8 cellular contexts compared by ENCODE assay signal in the genomic region with DNA sequence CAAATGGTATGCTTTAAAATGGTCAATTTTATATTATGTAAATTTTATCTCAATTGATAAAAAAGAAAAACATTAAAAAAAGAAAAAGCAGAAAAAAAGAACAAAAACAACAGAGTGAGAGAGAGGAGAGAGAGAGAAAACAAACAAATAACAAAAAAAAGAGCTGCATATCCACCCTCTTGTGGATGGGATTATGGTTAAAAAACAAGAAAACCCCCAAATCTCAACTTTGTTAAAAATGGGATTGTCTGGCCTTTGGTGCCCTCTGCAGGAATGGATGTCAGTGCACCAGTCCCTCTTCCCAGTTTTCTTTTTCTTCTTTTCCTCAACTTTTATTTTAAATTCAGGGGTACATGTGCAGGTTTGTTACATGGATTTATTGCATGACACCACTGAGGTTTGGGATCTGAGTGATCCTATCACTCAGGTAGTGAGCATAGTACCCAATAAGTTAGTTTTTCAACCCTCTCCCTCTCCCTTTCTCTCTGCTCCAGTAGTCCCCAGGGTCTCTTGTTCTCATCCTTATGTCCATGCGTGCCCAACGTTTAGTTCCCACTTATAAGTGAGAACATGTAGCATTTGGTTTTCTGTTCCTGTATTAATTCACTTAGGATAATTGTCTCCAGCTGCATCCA. TPM values are rescaled to one million over a fixed set of nuclear protein-coding genes. Genes with fewer than 3 reads are reported as not detected.
A peak's percentile ranks its signal among the peaks of the same experiment; 100 is the strongest.
DNase-seq lines count a peak whose midpoint lies in the region; ATAC-seq and TF ChIP-seq lines count a peak whose summit lies in the region.

No MANE protein-coding gene starts in this region.

- peak; percentile 52 for ATAC-seq in CD8-positive, alpha-beta T cell
- ATAC-seq in right lobe of liver (peak; percentile 45 to 69 (median 50)), HG03280 (IDR thresholded peaks at IDR 0.05; ENCODE audit: unreplicated experiment) (no peak), HG03342 (IDR thresholded peaks at IDR 0.05; ENCODE audit: unreplicated experiment) (no peak)

- TF ChIP-seq POLR2A in right lobe of liver (IDR thresholded peaks at IDR 0.05) = no peak

- no peak overlapping the region for H3K4me3 ChIP-seq in CD8-positive, alpha-beta T cell (ENCODE audit: low read depth, low read length)
- no peak overlapping the region for H3K4me3 ChIP-seq in right lobe of liver

- peaks cover 11% of the 10 kb centered on the region for H3K4me1 ChIP-seq in CD8-positive, alpha-beta T cell (ENCODE audit: insufficient read depth, low read length)
- no peaks in the 10 kb centered on the region for H3K4me1 ChIP-seq in right lobe of liver

- no peaks in the 10 kb centered on the region for H3K36me3 Mint-ChIP-seq in CD8-positive, alpha-beta T cell

- H3K36me3 ChIP-seq in CD8-positive, alpha-beta T cell (ENCODE audit: insufficient read depth, low read length) = no peaks in the 10 kb centered on the region
- H3K36me3 ChIP-seq in right lobe of liver = no peaks in the 10 kb centered on the region

- 14% methylated on average over 2 of the region's 2 CpGs for WGBS in right lobe of liver (ENCODE audit: insufficient coverage, low coverage, low lambda C conversion rate, missing lambda C conversion rate)

- H3K4me3 Mint-ChIP-seq in CD8-positive, alpha-beta T cell = no peak overlapping the region

- H3K27ac ChIP-seq in CD8-positive, alpha-beta T cell (ENCODE audit: low read depth, low read length) = no peak overlapping the region
- H3K27ac ChIP-seq in RWPE1 (no peak overlapping the region), right lobe of liver (no peak overlapping the region)

- CTCF ChIA-PET in CD8-positive, alpha-beta T cell (lab: Charles Lee) = interaction anchor here (0.8 to 5.2 kb wide), 9 partner anchors 14 to 516 kb away, joined by 3 to 54 read pairs (median 7); no protein-coding TSS in a partner anchor
- CTCF ChIA-PET in RWPE1 (lab: Yijun Ruan, JAX) = interaction anchor here (2.2 kb wide), 1 partner anchor 15 kb away, joined by 9 read pairs; no protein-coding TSS in a partner anchor

- H3K27ac Mint-ChIP-seq in CD8-positive, alpha-beta T cell = no peak overlapping the region

- intact Hi-C loops in CD8-positive, alpha-beta T cell (cut with DNase I, micrococcal nuclease) = loop anchor here (1.0 to 5.0 kb wide), 7 partner anchors 14 to 1035 kb away; no protein-coding TSS in a partner anchor
- intact Hi-C loops in right lobe of liver (cut with DNase I) = no loop called here

- H3K27me3 Mint-ChIP-seq in CD8-positive, alpha-beta T cell (ENCODE audit: low read depth) = peaks cover 10% of the 10 kb centered on the region

- H3K27me3 ChIP-seq in CD8-positive, alpha-beta T cell (ENCODE audit: insufficient read depth, low read length) = no peaks in the 10 kb centered on the region
- H3K27me3 ChIP-seq in right lobe of liver = no peaks in the 10 kb centered on the region

- H3K9me3 Mint-ChIP-seq in CD8-positive, alpha-beta T cell = no peaks in the 10 kb centered on the region

- peak; percentile 93 for TF ChIP-seq CTCF in CD8-positive, alpha-beta T cell (IDR thresholded peaks at IDR 0.05)
- TF ChIP-seq CTCF in GM20000 (IDR thresholded peaks at IDR 0.05; ENCODE audit: extremely low read depth, missing control alignments) (peak; percentile 42), RWPE1 (conservative IDR thresholded peaks at IDR 0.05; ENCODE audit: low read depth) (peak; percentile 73), right lobe of liver (IDR thresholded peaks at IDR 0.05) (peak; percentile 67 to 76 (median 74))

- no peaks in the 10 kb centered on the region for H3K9me3 ChIP-seq in CD8-positive, alpha-beta T cell (ENCODE audit: low read length)
- no peaks in the 10 kb centered on the region for H3K9me3 ChIP-seq in right lobe of liver

- peaks cover 15% of the 10 kb centered on the region for H3K4me1 Mint-ChIP-seq in CD8-positive, alpha-beta T cell (ENCODE audit: low read depth)

- POLR2A ChIA-PET in CD8-positive, alpha-beta T cell (lab: Charles Lee) = interaction anchor here (1.0 kb wide), 1 partner anchor 374 kb away, joined by 3 read pairs; no protein-coding TSS in a partner anchor
- POLR2A ChIA-PET in RWPE1 (lab: Yijun Ruan, JAX; ENCODE audit: low non-redundant PET) = no interaction called here

- DNase-seq in CD8-positive, alpha-beta T cell = peak in 5 of 7 experiments; percentile 7 to 44 (median 33)
- DNase-seq in GM20000 (ENCODE audit: low spot score) = peak; percentile 61
- peak; percentile 54 for DNase-seq in RWPE1 (ENCODE audit: low spot score)
- DNase-seq in cerebellar cortex (ENCODE audit: low spot score) = peak; percentile 59
- DNase-seq in right lobe of liver = no peak
- DNase-seq in NK-92 treated with Interleukin-12 subunit alpha and Interleukin-12 subunit beta, amount 100 ng/mL, for 24 hours (lab: John Stamatoyannopoulos, UW) = no peak

RNA-seq across cellular contexts. Expression of gene RNF187, which starts 28.1 kb away (rescaled TPM):
- total RNA-seq in CD8-positive, alpha-beta T cell = 10 to 100 TPM; 34.8 to 35.8 TPM
- total RNA-seq in right lobe of liver = 10 to 100 TPM; 43.9 to 66.6 (median 56.3) TPM

Comparison
In these comparisons a context has a peak if more than half of its experiments do, and no peak if none do; other contexts are left out.
1. ATAC-seq: peak in CD8-positive, alpha-beta T cell (single experiment) and right lobe of liver (4 of 4); none in HG03280 (single experiment) and HG03342 (single experiment).
2. DNase-seq: peak in CD8-positive, alpha-beta T cell (5 of 7), GM20000 (single experiment), RWPE1 (single experiment) and cerebellar cortex (single experiment); none in right lobe of liver (0 of 3) and NK-92 treated with Interleukin-12 subunit alpha and Interleukin-12 subunit beta, amount 100 ng/mL, for 24 hours (single experiment).
3. CTCF ChIP-seq: peak in every context shown above with its lines; median percentile 93 in CD8-positive, alpha-beta T cell; 74 in right lobe of liver; 73 in RWPE1; 42 in GM20000.
4. intact Hi-C loops: an anchor here in CD8-positive, alpha-beta T cell (1.0 to 5.0 kb wide); none called in right lobe of liver.